20 cellular contexts compared by ENCODE assay signal in genomic region chr5:106508894-106509293, GRCh38.
"Had no signal": no experiment of that assay in that cellular context is flagged by ENCODE, and none has a peak within 500 bp of the region (broad histone marks: within the 10 kb centered on the region; RNA-seq: fewer than 3 reads in every experiment).

No MANE protein-coding gene starts in this region.

- H3K36me3 ChIP-seq: MG63, SJSA1 had no signal

- H3K27ac ChIP-seq: SJSA1, SK-N-MC had no signal

- H3K4me1 ChIP-seq: SJSA1 had no signal

- ATAC-seq: HepG2 had no signal

- DNase-seq: IMR-90, Karpas-422, KG1, MG63, NCI-H1092, NCI-H1436, NCI-H187, NCI-H2029, NCI-H2171, NCI-H226, NCI-H446, NCI-H510A, NCI-H524 treated with DMSO at 0.1 percent for 48 hours, NCI-H69, NCI-H774, RPMI8226, SHP77 treated with DMSO at 0.1 percent for 48 hours had no signal

- H3K4me3 ChIP-seq: MG63, SJSA1, SK-N-MC had no signal

- H3K27me3 ChIP-seq: MG63, SJSA1 had no signal

- H3K9me3 ChIP-seq: SJSA1 had no signal
